15 cellular contexts compared by ENCODE assay signal in the genomic region with DNA sequence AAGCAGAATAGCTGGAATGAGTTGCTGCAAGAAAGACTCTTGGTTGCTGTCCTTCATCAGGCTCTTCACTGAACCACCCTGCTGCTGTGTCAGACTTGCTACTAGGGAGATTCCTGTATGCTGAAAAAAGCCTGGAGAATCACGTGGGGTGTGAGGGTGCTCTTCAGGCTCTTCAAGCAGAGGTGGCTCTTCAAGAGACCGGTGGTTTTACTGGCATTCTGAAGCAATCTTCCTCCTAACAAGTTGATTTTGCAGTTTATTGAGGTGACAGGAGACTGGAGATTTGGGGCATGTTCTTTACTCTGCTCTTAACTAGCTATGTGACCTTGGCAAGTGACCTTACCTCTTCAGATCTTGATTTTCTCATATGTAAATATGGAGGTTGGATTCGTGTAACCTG. TPM values are rescaled to one million over a fixed set of nuclear protein-coding genes. Genes with fewer than 3 reads are reported as not detected.
DNase-seq lines count a peak whose midpoint lies in the region; TF ChIP-seq lines count a peak whose summit lies in the region.
"Had no signal": no experiment of that assay in that cellular context is flagged by ENCODE, and none has a peak within 500 bp of the region (broad histone marks: within the 10 kb centered on the region; RNA-seq: fewer than 3 reads in every experiment).

No MANE protein-coding gene starts in this region.

- in situ Hi-C loops in G401 (cut with HindIII; ENCODE audit: low sequenced_read_pairs), result no loop called here

- no peak overlapping the region for H2BK15ac ChIP-seq in mesenchymal stem cell (ENCODE audit: low read depth, poor library complexity, severe bottlenecking)

- H3K23ac ChIP-seq in mesenchymal stem cell (ENCODE audit: low read length in 2 of 2), result no peak overlapping the region

- H3K4me3 ChIP-seq in epithelial cell of esophagus (ENCODE audit: low read length), result no peak overlapping the region
- H3K4me3 ChIP-seq in mesenchymal stem cell (ENCODE audit: insufficient read depth in 1 of 2, low read depth in 1 of 2, low read length in 2 of 2), result no peak overlapping the region

- no peak overlapping the region for H3K9ac ChIP-seq in mesenchymal stem cell (ENCODE audit: low read length)

- H3K14ac ChIP-seq in mesenchymal stem cell (ENCODE audit: low read length in 2 of 2), result no peak overlapping the region

- H3K4me1 ChIP-seq in mesenchymal stem cell (ENCODE audit: control insufficient read depth, insufficient read depth, low read depth, low read length), result no peaks in the 10 kb centered on the region

- no peak overlapping the region for H2BK120ac ChIP-seq in mesenchymal stem cell (ENCODE audit: low read depth, low read length)

- H3K79me1 ChIP-seq in mesenchymal stem cell (replicated peaks; ENCODE audit: low read length, poor library complexity, severe bottlenecking), result no peaks in the 10 kb centered on the region

- H2AK5ac ChIP-seq in mesenchymal stem cell (ENCODE audit: low read length, severe bottlenecking), result no peak overlapping the region

- TF ChIP-seq CTCF in epithelial cell of esophagus (IDR thresholded peaks at IDR 0.05; ENCODE audit: insufficient read depth, low read depth, low read length, missing control alignments), result no peak

- no peak overlapping the region for H4K8ac ChIP-seq in mesenchymal stem cell (ENCODE audit: low read length)

- no peak overlapping the region for H3K4me2 ChIP-seq in mesenchymal stem cell (ENCODE audit: low read length, poor library complexity, severe bottlenecking)

- no peak overlapping the region for H4K91ac ChIP-seq in mesenchymal stem cell (ENCODE audit: low read length)

- H2BK12ac ChIP-seq in mesenchymal stem cell (ENCODE audit: low read length in 2 of 2), result no peak overlapping the region

- DNase-seq in DMS79 (lab: John Stamatoyannopoulos, UW), result peak; percentile 2
- peak; percentile 71 for DNase-seq in G401 (ENCODE audit: low spot score)
- DNase-seq in epithelial cell of esophagus (ENCODE audit: low read depth), result peak; percentile 60
- DNase-seq in mesenchymal stem cell, result peak; percentile 38
- no peak for DNase-seq in NCI-H1436 (lab: John Stamatoyannopoulos, UW)
- DNase-seq in midbrain (lab: John Stamatoyannopoulos, UW), result no peak
- no peak for DNase-seq in inferior parietal cortex (ENCODE audit: extremely low spot score)
- DNase-seq: ACHN, COR-L47, DMS153, KG1, NCI-H1436 treated with DMSO at 0.1 percent for 48 hours, NCI-H226, NCI-H69, SHP77 treated with DMSO at 0.1 percent for 48 hours had no signal

- H2BK5ac ChIP-seq in mesenchymal stem cell (ENCODE audit: low read depth, low read length, poor library complexity, severe bottlenecking), result no peak overlapping the region

- peaks cover 8% of the 10 kb centered on the region for H3K9me3 ChIP-seq in mesenchymal stem cell (ENCODE audit: control insufficient read depth, low read length)

- no peak overlapping the region for H2AFZ ChIP-seq in mesenchymal stem cell (ENCODE audit: low read depth, low read length)

- WGBS in mesenchymal stem cell, result 66% methylated on average over 2 of the region's 3 CpGs

- no peak overlapping the region for H3K27ac ChIP-seq in mesenchymal stem cell (ENCODE audit: low read length, poor library complexity, severe bottlenecking)

- H3K4ac ChIP-seq in mesenchymal stem cell (ENCODE audit: low read depth in 1 of 2, low read length in 2 of 2), result no peak overlapping the region

- H3K27me3 ChIP-seq in mesenchymal stem cell (ENCODE audit: control insufficient read depth in 1 of 2, insufficient read depth in 1 of 2, low read length in 2 of 2), result no peaks in the 10 kb centered on the region

- no peak overlapping the region for H3K18ac ChIP-seq in mesenchymal stem cell (ENCODE audit: low read depth in 1 of 2, low read length in 2 of 2)

- no peaks in the 10 kb centered on the region for H3K36me3 ChIP-seq in mesenchymal stem cell (ENCODE audit: control insufficient read depth in 1 of 2, insufficient read depth in 2 of 2, low read depth in 1 of 2, low read length in 2 of 2)

RNA-seq across cellular contexts. Expression of a gene that starts 14.1 kb away (rescaled TPM):
- 98.4 and 118 TPM in 2 replicates for total RNA-seq in G401 (2014; rRNA removed; shearing (Covaris generic))
- polyA plus RNA-seq in mesenchymal stem cell (2013, experiment 1 of 2), result 8.1 TPM
- polyA plus RNA-seq in mesenchymal stem cell (2013, experiment 2 of 2), result 7.9 TPM

Comparison
In these comparisons a context has a peak if more than half of its experiments do, and no peak if none do; other contexts are left out.
1. DNase-seq: peak in DMS79 (single experiment), G401 (single experiment), epithelial cell of esophagus (single experiment) and mesenchymal stem cell (single experiment); none in NCI-H1436 (single experiment), midbrain (single experiment) and inferior parietal cortex (single experiment).